Comparison of ENCODE assay signal across 9 cellular contexts in the genomic region with DNA sequence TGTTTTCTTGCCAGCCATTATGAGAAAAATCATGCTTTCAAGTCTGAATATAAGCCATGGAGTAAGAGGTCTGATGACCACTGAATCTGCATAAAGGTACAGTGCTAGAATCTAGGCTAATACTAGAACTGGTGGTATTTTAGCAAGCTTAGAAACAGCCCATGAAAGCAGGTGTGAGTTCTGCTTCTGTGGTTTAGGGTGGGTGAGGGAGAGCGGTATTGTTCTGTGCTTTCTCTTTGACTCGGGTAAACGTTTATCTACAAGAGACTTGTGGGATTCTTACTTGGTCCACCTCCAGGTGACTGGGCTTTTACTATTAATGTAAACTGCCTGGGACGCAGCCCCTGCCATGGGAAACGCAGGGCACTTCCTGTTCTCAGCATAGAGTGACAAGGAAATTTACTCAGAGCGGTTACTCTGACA. TPM values are rescaled to one million over a fixed set of nuclear protein-coding genes. Genes with fewer than 3 reads are reported as not detected.
DNase-seq lines count a peak whose midpoint lies in the region; ATAC-seq lines count a peak whose summit lies in the region.
"Had no signal": no experiment of that assay in that cellular context is flagged by ENCODE, and none has a peak within 500 bp of the region (broad histone marks: within the 10 kb centered on the region; RNA-seq: fewer than 3 reads in every experiment).

No MANE protein-coding gene starts in this region.

- H3K36me3 Mint-ChIP-seq in activated CD8-positive, alpha-beta T cell treated with anti-CD3 and anti-CD28 coated beads, Interleukin-2, amount 10 ng/mL, durations not matched to agents 7 days and 5 days (ENCODE audit: low read depth), result no peaks in the 10 kb centered on the region

- H3K27me3 Mint-ChIP-seq in activated CD8-positive, alpha-beta T cell treated with anti-CD3 and anti-CD28 coated beads, Interleukin-2, amount 10 ng/mL, durations not matched to agents 7 days and 5 days (ENCODE audit: low read depth), result no peaks in the 10 kb centered on the region

- peaks cover 26% of the 10 kb centered on the region for H3K4me1 Mint-ChIP-seq in activated CD8-positive, alpha-beta T cell treated with anti-CD3 and anti-CD28 coated beads, Interleukin-2, amount 10 ng/mL, durations not matched to agents 7 days and 5 days (ENCODE audit: low read depth)

- peak overlapping the region; percentile 59 for H3K27ac Mint-ChIP-seq in activated CD8-positive, alpha-beta T cell treated with anti-CD3 and anti-CD28 coated beads, Interleukin-2, amount 10 ng/mL, durations not matched to agents 7 days and 5 days

- POLR2A ChIA-PET in activated CD8-positive, alpha-beta T cell treated with anti-CD3 and anti-CD28 coated beads, Interleukin-2, amount 10 ng/mL, durations not matched to agents 7 days and 5 days (lab: Charles Lee), result no interaction called here

- peak overlapping the region; percentile 34 for H3K4me3 Mint-ChIP-seq in activated CD8-positive, alpha-beta T cell treated with anti-CD3 and anti-CD28 coated beads, Interleukin-2, amount 10 ng/mL, durations not matched to agents 7 days and 5 days

- CTCF ChIA-PET in activated CD8-positive, alpha-beta T cell treated with anti-CD3 and anti-CD28 coated beads, Interleukin-2, amount 10 ng/mL, durations not matched to agents 7 days and 5 days (lab: Charles Lee), result interaction anchor here (0.9 to 1.9 kb wide), 3 partner anchors 13 to 124 kb away, joined by 3 to 7 read pairs (median 6); no protein-coding TSS in a partner anchor

- H3K9me3 Mint-ChIP-seq in activated CD8-positive, alpha-beta T cell treated with anti-CD3 and anti-CD28 coated beads, Interleukin-2, amount 10 ng/mL, durations not matched to agents 7 days and 5 days (ENCODE audit: insufficient read depth), result no peaks in the 10 kb centered on the region

- DNase-seq in activated CD4-positive, alpha-beta T cell treated with anti-CD3 and anti-CD28 coated beads for 48 hours, result peak; percentile 21
- DNase-seq in activated CD4-positive, alpha-beta T cell treated with anti-CD3 and anti-CD28 coated beads, Interleukin-2, amount 50 U/mL, for 4 hours, result no peak
- peak; percentile 25 for DNase-seq in activated CD8-positive, alpha-beta T cell treated with anti-CD3 and anti-CD28 coated beads, Interleukin-2, amount 10 ng/mL, durations not matched to agents 7 days and 5 days
- DNase-seq in stimulated activated CD8-positive, alpha-beta memory T cell treated with anti-CD3 and anti-CD28 coated beads, Interleukin-4, amount 100 ng/mL, for 48 hours, result peak; percentile 30
- DNase-seq in NCI-H748 (lab: John Stamatoyannopoulos, UW; ENCODE audit: unreplicated experiment) (no peak), dedifferentiated amniotic fluid mesenchymal stem cell (ENCODE audit: extremely low spot score) (no peak), SIG-M5 (lab: John Stamatoyannopoulos, UW) (no peak)

- peak; percentile 96 for ATAC-seq in HG02885 (IDR thresholded peaks at IDR 0.05; ENCODE audit: poor library complexity, unreplicated experiment)
- peak; percentile 49 for ATAC-seq in activated CD8-positive, alpha-beta T cell treated with anti-CD3 and anti-CD28 coated beads, Interleukin-2, amount 10 ng/mL, durations not matched to agents 7 days and 5 days

RNA-seq across cellular contexts. Expression of a gene that starts 55.2 kb away (rescaled TPM):
- not detected for total RNA-seq in activated CD8-positive, alpha-beta T cell treated with anti-CD3 and anti-CD28 coated beads, Interleukin-2, amount 10 ng/mL, durations not matched to agents 7 days and 5 days
- total RNA-seq: suprapubic skin had no signal

Comparison
In these comparisons a context has a peak if more than half of its experiments do, and no peak if none do; other contexts are left out.
1. DNase-seq: peak in activated CD4-positive, alpha-beta T cell treated with anti-CD3 and anti-CD28 coated beads for 48 hours (single experiment), activated CD8-positive, alpha-beta T cell treated with anti-CD3 and anti-CD28 coated beads, Interleukin-2, amount 10 ng/mL, durations not matched to agents 7 days and 5 days (single experiment) and stimulated activated CD8-positive, alpha-beta memory T cell treated with anti-CD3 and anti-CD28 coated beads, Interleukin-4, amount 100 ng/mL, for 48 hours (single experiment); none in activated CD4-positive, alpha-beta T cell treated with anti-CD3 and anti-CD28 coated beads, Interleukin-2, amount 50 U/mL, for 4 hours (0 of 2), NCI-H748 (single experiment), dedifferentiated amniotic fluid mesenchymal stem cell (single experiment) and SIG-M5 (single experiment).